In the genomic region with DNA sequence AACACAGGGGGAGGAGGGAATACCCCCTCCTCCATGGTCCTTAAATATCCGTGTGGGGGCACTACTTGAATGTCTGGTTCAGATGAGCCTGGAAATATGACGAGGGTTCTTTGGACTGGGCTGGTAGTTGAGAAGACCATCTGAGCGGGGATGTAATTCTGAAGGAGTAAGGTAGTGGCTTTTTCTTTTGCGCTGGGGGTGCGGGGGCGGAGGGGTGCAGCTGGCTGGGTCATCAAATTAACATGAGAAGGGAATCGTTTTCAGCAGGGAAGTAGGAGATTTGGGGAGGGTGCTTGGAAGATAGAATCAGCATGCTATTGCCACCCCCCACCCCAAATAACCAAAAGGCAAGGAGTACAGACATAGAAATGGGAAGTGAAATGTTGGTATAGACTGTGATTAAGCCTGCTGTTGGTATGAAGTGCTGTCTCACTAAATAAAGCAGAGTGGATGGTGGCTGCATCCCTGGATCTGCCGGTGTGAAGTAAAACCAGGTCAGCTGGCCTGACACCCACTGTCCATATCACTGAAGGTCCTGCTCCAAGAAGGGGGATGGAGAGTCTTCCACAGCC, we compare ENCODE assay signal across 24 cellular contexts.
A peak's percentile ranks its signal among the peaks of the same experiment; 100 is the strongest.
DNase-seq lines count a peak whose midpoint lies in the region; ATAC-seq, FAIRE-seq and TF ChIP-seq lines count a peak whose summit lies in the region.
"Had no signal": no experiment of that assay in that cellular context is flagged by ENCODE, and none has a peak within 500 bp of the region (broad histone marks: within the 10 kb centered on the region; RNA-seq: fewer than 3 reads in every experiment).

No MANE protein-coding gene starts in this region.

- H3K9me3 ChIP-seq in cardiac muscle cell (ENCODE audit: low read depth) (no peaks in the 10 kb centered on the region), K562 (replicated peaks; ENCODE audit: control insufficient read depth, insufficient read depth, low read depth, low read length) (no peaks in the 10 kb centered on the region)
- H3K9me3 ChIP-seq: BE2C, breast epithelium, Caco-2, pancreas had no signal

- H3K36me3 ChIP-seq in cardiac muscle cell (no peaks in the 10 kb centered on the region), K562 (ENCODE audit: control insufficient read depth, insufficient read depth, low read length) (no peaks in the 10 kb centered on the region)
- H3K36me3 ChIP-seq: BE2C, breast epithelium, pancreas had no signal

- no peak overlapping the region for H3K27ac Mint-ChIP-seq in Calu3 (ENCODE audit: unreplicated experiment)
- H3K27ac Mint-ChIP-seq: activated naive CD8-positive, alpha-beta T cell treated with anti-CD3 and anti-CD28 coated beads, Interleukin-2, amount 50 U/mL, for 24 hours; activated T-helper 17 cell treated with anti-CD3 and anti-CD28 coated beads, Interleukin-2, amount 50 U/mL, for 72 hours had no signal

- H2AFZ ChIP-seq in K562 (ENCODE audit: low read depth, low read length) = no peak overlapping the region

- H3K4me2 ChIP-seq in K562 (ENCODE audit: insufficient read depth, low read length) = no peak overlapping the region

- H3K27me3 ChIP-seq in cardiac muscle cell (no peaks in the 10 kb centered on the region), K562 (ENCODE audit: control insufficient read depth in 2 of 2, insufficient read depth in 2 of 2, low read length in 2 of 2) (peaks cover 13 to 18% of the 10 kb centered on the region in 2 experiments; a peak in 3 of 5 replicates)
- H3K27me3 ChIP-seq: BE2C had no signal

- TF ChIP-seq RAD21 in K562 (CRISPR knock-in tag; conservative IDR thresholded peaks at IDR 0.05 in 1 of 2, IDR thresholded peaks at IDR 0.05 in 1 of 2) = no peak

- H3K4me1 ChIP-seq in cardiac muscle cell (ENCODE audit: low read depth) (peaks cover 49% of the 10 kb centered on the region), K562 (replicated peaks in 1 of 2; ENCODE audit: control insufficient read depth in 2 of 2, insufficient read depth in 2 of 2, low read length in 2 of 2) (peaks cover 3 to 14% of the 10 kb centered on the region in 2 experiments; a peak in 3 of 5 replicates)
- H3K4me1 ChIP-seq: BE2C, Caco-2 had no signal

- 0% methylated on average over 5 of the region's 8 CpGs for WGBS in K562 (ENCODE audit: insufficient coverage, low coverage, missing lambda C conversion rate)

- ATAC-seq in left cardiac atrium = no peak
- ATAC-seq in K562 = no peak
- ATAC-seq in GM21825 (IDR thresholded peaks at IDR 0.05; ENCODE audit: unreplicated experiment) = no peak
- ATAC-seq in GM21423 (IDR thresholded peaks at IDR 0.05; ENCODE audit: unreplicated experiment) = no peak
- ATAC-seq: activated naive CD8-positive, alpha-beta T cell treated with anti-CD3 and anti-CD28 coated beads, Interleukin-2, amount 50 U/mL, for 24 hours; activated T-helper 17 cell treated with anti-CD3 and anti-CD28 coated beads, Interleukin-2, amount 50 U/mL, for 72 hours had no signal

- intact Hi-C loops in left cardiac atrium (cut with DNase I) = no loop called here
- intact Hi-C loops in K562 (cut with micrococcal nuclease) = loop anchor here (5.0 kb wide), 1 partner anchor 294 kb away; no protein-coding TSS in a partner anchor
- intact Hi-C loops in Calu3 (cut with micrococcal nuclease; ENCODE audit: unreplicated experiment) = no loop called here

- H3K27ac ChIP-seq in cardiac muscle cell = peak overlapping the region; percentile 84
- no peak overlapping the region for H3K27ac ChIP-seq in K562 (ENCODE audit: extremely low read depth, low read depth, low read length)
- H3K27ac ChIP-seq: breast epithelium, pancreas had no signal

- peaks cover 4% of the 10 kb centered on the region for H3K36me3 Mint-ChIP-seq in Calu3 (ENCODE audit: insufficient read depth, unreplicated experiment)

- POLR2A ChIA-PET in K562 (lab: Yijun Ruan, JAX) = no interaction called here

- TF ChIP-seq EP300 in K562 (IDR thresholded peaks at IDR 0.05; ENCODE audit: low read length) = no peak

- DNase-seq in cardiac muscle cell (ENCODE audit: low read depth in 1 of 2, low spot score in 1 of 2) = no peak
- no peak for DNase-seq in left cardiac atrium
- DNase-seq in K562 (ENCODE audit: extremely low read depth in 1 of 4, low spot score in 3 of 4) = no peak
- peak; percentile 29 for DNase-seq in left kidney (ENCODE audit: low read depth, low spot score)
- DNase-seq in NCI-H2227 (lab: John Stamatoyannopoulos, UW; ENCODE audit: unreplicated experiment) = no peak
- no peak for DNase-seq in Calu3
- DNase-seq: activated CD4-positive, alpha-beta T cell treated with anti-CD3 and anti-CD28 coated beads for 4 hours; activated naive CD8-positive, alpha-beta T cell treated with anti-CD3 and anti-CD28 coated beads, Interleukin-2, amount 50 U/mL, for 24 hours; BE2C; Caco-2; cortex of kidney; kidney; NCI-H1105; NCI-H526; pancreas; right cardiac atrium; stimulated activated CD8-positive, alpha-beta memory T cell treated with anti-CD3 and anti-CD28 coated beads, Interleukin-4, amount 100 ng/mL, for 48 hours had no signal

- peaks cover 11% of the 10 kb centered on the region for H3K4me1 Mint-ChIP-seq in Calu3 (ENCODE audit: low read depth, unreplicated experiment)

- H3K4me3 Mint-ChIP-seq in Calu3 (ENCODE audit: low read depth, unreplicated experiment) = no peak overlapping the region
- H3K4me3 Mint-ChIP-seq: activated naive CD8-positive, alpha-beta T cell treated with anti-CD3 and anti-CD28 coated beads, Interleukin-2, amount 50 U/mL, for 24 hours; activated T-helper 17 cell treated with anti-CD3 and anti-CD28 coated beads, Interleukin-2, amount 50 U/mL, for 72 hours had no signal

- H3K9ac ChIP-seq in K562 (ENCODE audit: insufficient read depth in 1 of 2, low read depth in 2 of 2, low read length in 2 of 2) = no peak overlapping the region

- in situ Hi-C loops in K562 (cut with MboI) = no loop called here

- no peak for TF ChIP-seq CTCF in cardiac muscle cell (IDR thresholded peaks at IDR 0.05; ENCODE audit: low read depth, low read length)
- TF ChIP-seq CTCF in K562 (IDR thresholded peaks at IDR 0.05 in 2 of 3, conservative IDR thresholded peaks at IDR 0.05 in 1 of 3; ENCODE audit: insufficient read depth in 2 of 3, low read depth in 1 of 3, low read length in 3 of 3) = no peak
- no peak for TF ChIP-seq CTCF in Calu3 (IDR thresholded peaks at IDR 0.05; ENCODE audit: unreplicated experiment)

- no peak for FAIRE-seq in K562 (lab: Jason Lieb, UNC)
- FAIRE-seq: A204.1, endothelial cell of umbilical vein, GM18507, kidney, pancreas had no signal

- H3K27me3 Mint-ChIP-seq in Calu3 (ENCODE audit: unreplicated experiment) = peaks cover 93% of the 10 kb centered on the region

- BruUV-seq in K562 (replicated peaks; lab: Mats Ljungman, UMichigan) = no TSS peak
- no TSS peak for BruUV-seq in Calu3 (replicated peaks; lab: Mats Ljungman, UMichigan)

- peak overlapping the region; percentile 33 for H3K4me3 ChIP-seq in cardiac muscle cell
- H3K4me3 ChIP-seq in K562 = no peak overlapping the region
- H3K4me3 ChIP-seq: breast epithelium, pancreas had no signal

- TF ChIP-seq POLR2A in K562 (conservative IDR thresholded peaks at IDR 0.05) = no peak

- H4K20me1 ChIP-seq in K562 (replicated peaks; ENCODE audit: control insufficient read depth, insufficient read depth, low read length) = no peaks in the 10 kb centered on the region

- CTCF ChIA-PET in K562 (lab: Yijun Ruan, JAX; ENCODE audit: low intra/inter-chr PET ratio) (no interaction called here), Calu3 (lab: Charles Lee) (interaction anchor here (1.6 kb wide), 1 partner anchor 9 kb away, joined by 6 read pairs; no protein-coding TSS in a partner anchor)

- no peaks in the 10 kb centered on the region for H3K9me3 Mint-ChIP-seq in Calu3 (ENCODE audit: low read depth, unreplicated experiment)
- H3K9me3 Mint-ChIP-seq: activated naive CD8-positive, alpha-beta T cell treated with anti-CD3 and anti-CD28 coated beads, Interleukin-2, amount 50 U/mL, for 24 hours; activated T-helper 17 cell treated with anti-CD3 and anti-CD28 coated beads, Interleukin-2, amount 50 U/mL, for 72 hours had no signal

- no peaks in the 10 kb centered on the region for H3K9me1 ChIP-seq in K562 (ENCODE audit: control insufficient read depth, insufficient read depth, low read length)

- no peaks in the 10 kb centered on the region for H3K79me2 ChIP-seq in K562 (ENCODE audit: control insufficient read depth, insufficient read depth, low read length)

TF ChIP-seq in K562, 482 proteins besides CTCF, POLR2A, EP300 and RAD21:
- TF ChIP-seq EGR1 (conservative IDR thresholded peaks at IDR 0.05) (peak; percentile 84), PHTF2 (CRISPR knock-in tag; IDR thresholded peaks at IDR 0.05) (no peak)
